ENCODE assay signal across 14 cellular contexts in the genomic region with DNA sequence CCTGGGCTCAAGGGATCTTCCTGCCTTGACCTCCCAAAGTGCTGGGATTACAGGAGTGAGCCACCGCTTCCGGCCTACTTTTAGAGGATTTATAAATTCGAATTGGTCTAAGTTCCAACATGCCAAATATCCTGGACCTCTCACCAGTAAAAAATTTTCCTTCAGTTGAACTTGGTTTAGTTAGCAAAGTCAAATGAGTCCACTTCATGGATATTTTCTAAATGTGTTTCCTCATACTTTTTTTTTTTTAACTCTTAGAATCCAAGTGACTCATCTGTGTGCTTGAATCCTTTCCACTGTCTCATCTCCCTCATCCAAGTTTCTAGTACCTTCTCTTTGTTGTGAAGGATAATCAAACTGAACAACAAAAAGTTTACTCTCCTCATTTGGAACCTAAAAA. TPM values are rescaled to one million over a fixed set of nuclear protein-coding genes. Genes with fewer than 3 reads are reported as not detected.
DNase-seq lines count a peak whose midpoint lies in the region; ATAC-seq, FAIRE-seq and TF ChIP-seq lines count a peak whose summit lies in the region.
"Had no signal": no experiment of that assay in that cellular context is flagged by ENCODE, and none has a peak within 500 bp of the region (broad histone marks: within the 10 kb centered on the region; RNA-seq: fewer than 3 reads in every experiment).

No MANE protein-coding gene starts in this region.

- H3K9me3 ChIP-seq in astrocyte (ENCODE audit: insufficient read depth, low read depth, low read length): no peaks in the 10 kb centered on the region

- peak overlapping the region; percentile 63 for H3K27ac ChIP-seq in astrocyte (ENCODE audit: low read depth, low read length)
- H3K27ac ChIP-seq: C4-2B had no signal

- H3K27me3 ChIP-seq in astrocyte (ENCODE audit: insufficient read depth, low read length): no peaks in the 10 kb centered on the region

- no peaks in the 10 kb centered on the region for H4K20me1 ChIP-seq in astrocyte (ENCODE audit: insufficient read depth, low read length)

- H3K4me1 ChIP-seq in astrocyte (ENCODE audit: insufficient read depth, low read length): peaks cover 13% of the 10 kb centered on the region

- no peaks in the 10 kb centered on the region for H3K36me3 Mint-ChIP-seq in astrocyte (ENCODE audit: low read depth, unreplicated experiment)
- H3K36me3 Mint-ChIP-seq in memory B cell: peaks cover 7% of the 10 kb centered on the region
- no peaks in the 10 kb centered on the region for H3K36me3 Mint-ChIP-seq in activated naive CD8-positive, alpha-beta T cell treated with anti-CD3 and anti-CD28 coated beads, Interleukin-2, amount 50 U/mL, for 24 hours (ENCODE audit: low read depth)
- H3K36me3 Mint-ChIP-seq: activated naive CD4-positive, alpha-beta T cell treated with anti-CD3 and anti-CD28 coated beads, Interleukin-2, amount 10 ng/mL, durations not matched to agents 7 days and 5 days had no signal

- no peak overlapping the region for H3K4me2 ChIP-seq in astrocyte (ENCODE audit: low read length)

- H3K4me3 ChIP-seq in astrocyte (ENCODE audit: insufficient read depth, low read depth, low read length): no peak overlapping the region
- H3K4me3 ChIP-seq: K562 had no signal

- peak overlapping the region; percentile 41 for H2AFZ ChIP-seq in astrocyte (ENCODE audit: low read depth, low read length)

- DNase-seq in AG20443 (ENCODE audit: low spot score) (peak; percentile 53), HCEC 1CT (peak; percentile 68), astrocyte (ENCODE audit: low read depth) (peak; percentile 95), memory B cell (ENCODE audit: low spot score in 2 of 2) (no peak), NCI-H1417 treated with DMSO at 0.1 percent for 48 hours (lab: John Stamatoyannopoulos, UW) (no peak), UCSD-AML1 (lab: John Stamatoyannopoulos, UW; ENCODE audit: unreplicated experiment) (no peak)
- no peak for DNase-seq in activated naive CD8-positive, alpha-beta T cell treated with anti-CD3 and anti-CD28 coated beads, Interleukin-2, amount 50 U/mL, for 24 hours
- DNase-seq: activated naive CD4-positive, alpha-beta T cell treated with anti-CD3 and anti-CD28 coated beads, Interleukin-2, amount 10 ng/mL, durations not matched to agents 7 days and 5 days; NCI-H146; NCI-H526 treated with DMSO at 0.1 percent for 48 hours; stimulated activated CD4-positive, alpha-beta T cell treated with anti-CD3 and anti-CD28 coated beads, Interleukin-2, amount 100 ng/mL, for 24 hours had no signal

- TF ChIP-seq CTCF in astrocyte (IDR thresholded peaks at IDR 0.05; ENCODE audit: insufficient read depth, low read depth, low read length): no peak

- no peak overlapping the region for H3K9ac ChIP-seq in astrocyte (ENCODE audit: low read length)

- H3K4me1 Mint-ChIP-seq in astrocyte (ENCODE audit: low read depth, unreplicated experiment) (peaks cover 20% of the 10 kb centered on the region), memory B cell (peaks cover 30% of the 10 kb centered on the region)
- peaks cover 17% of the 10 kb centered on the region for H3K4me1 Mint-ChIP-seq in activated naive CD8-positive, alpha-beta T cell treated with anti-CD3 and anti-CD28 coated beads, Interleukin-2, amount 50 U/mL, for 24 hours

- H3K27me3 Mint-ChIP-seq in astrocyte (ENCODE audit: low read depth, unreplicated experiment) (peaks cover 3% of the 10 kb centered on the region), memory B cell (no peaks in the 10 kb centered on the region)
- peaks cover 5% of the 10 kb centered on the region for H3K27me3 Mint-ChIP-seq in activated naive CD8-positive, alpha-beta T cell treated with anti-CD3 and anti-CD28 coated beads, Interleukin-2, amount 50 U/mL, for 24 hours

- H3K9me3 Mint-ChIP-seq in astrocyte (ENCODE audit: unreplicated experiment): no peaks in the 10 kb centered on the region
- no peaks in the 10 kb centered on the region for H3K9me3 Mint-ChIP-seq in memory B cell
- no peaks in the 10 kb centered on the region for H3K9me3 Mint-ChIP-seq in activated naive CD8-positive, alpha-beta T cell treated with anti-CD3 and anti-CD28 coated beads, Interleukin-2, amount 50 U/mL, for 24 hours
- H3K9me3 Mint-ChIP-seq: activated naive CD4-positive, alpha-beta T cell treated with anti-CD3 and anti-CD28 coated beads, Interleukin-2, amount 10 ng/mL, durations not matched to agents 7 days and 5 days had no signal

- FAIRE-seq in astrocyte (lab: Jason Lieb, UNC): no peak
- FAIRE-seq: K562 had no signal

- no peak overlapping the region for H3K4me3 Mint-ChIP-seq in astrocyte (ENCODE audit: unreplicated experiment)
- no peak overlapping the region for H3K4me3 Mint-ChIP-seq in memory B cell
- H3K4me3 Mint-ChIP-seq in activated naive CD8-positive, alpha-beta T cell treated with anti-CD3 and anti-CD28 coated beads, Interleukin-2, amount 50 U/mL, for 24 hours: no peak overlapping the region
- H3K4me3 Mint-ChIP-seq: activated naive CD4-positive, alpha-beta T cell treated with anti-CD3 and anti-CD28 coated beads, Interleukin-2, amount 10 ng/mL, durations not matched to agents 7 days and 5 days had no signal

- H3K27ac Mint-ChIP-seq in astrocyte (ENCODE audit: unreplicated experiment) (no peak overlapping the region), memory B cell (peak overlapping the region; percentile 56)
- H3K27ac Mint-ChIP-seq in activated naive CD8-positive, alpha-beta T cell treated with anti-CD3 and anti-CD28 coated beads, Interleukin-2, amount 50 U/mL, for 24 hours: no peak overlapping the region
- H3K27ac Mint-ChIP-seq: activated naive CD4-positive, alpha-beta T cell treated with anti-CD3 and anti-CD28 coated beads, Interleukin-2, amount 10 ng/mL, durations not matched to agents 7 days and 5 days had no signal

- ATAC-seq in memory B cell (ENCODE audit: low read depth): no peak
- ATAC-seq in HG02642 (IDR thresholded peaks at IDR 0.05; ENCODE audit: poor library complexity, unreplicated experiment): no peak
- no peak for ATAC-seq in activated naive CD8-positive, alpha-beta T cell treated with anti-CD3 and anti-CD28 coated beads, Interleukin-2, amount 50 U/mL, for 24 hours
- ATAC-seq: K562 had no signal

- H3K79me2 ChIP-seq in astrocyte (ENCODE audit: insufficient read depth, low read length): no peaks in the 10 kb centered on the region

- H3K36me3 ChIP-seq in astrocyte (ENCODE audit: insufficient read depth, low read length): no peaks in the 10 kb centered on the region

RNA-seq across cellular contexts. Expression of a gene that starts 49.7 kb away (rescaled TPM):
- 2.3 and 2.9 TPM in 2 replicates for total RNA-seq in astrocyte

Comparison
In these comparisons a context has a peak if more than half of its experiments do, and no peak if none do; other contexts are left out.
1. DNase-seq: peak in AG20443 (single experiment), HCEC 1CT (single experiment) and astrocyte (single experiment); none in memory B cell (0 of 2), NCI-H1417 treated with DMSO at 0.1 percent for 48 hours (single experiment), activated naive CD8-positive, alpha-beta T cell treated with anti-CD3 and anti-CD28 coated beads, Interleukin-2, amount 50 U/mL, for 24 hours (single experiment) and UCSD-AML1 (single experiment).